1 cellular context compared by ENCODE assay signal in genomic region chr17:31226950-31227349, GRCh38.
TF ChIP-seq lines count a peak whose summit lies in the region.

No MANE protein-coding gene starts in this region.

TF ChIP-seq in K562, 482 proteins besides CTCF, POLR2A, EP300 and RAD21 (continued from another document):
- TF ChIP-seq CHD7 (IDR thresholded peaks at IDR 0.05; ENCODE audit: low read depth, low read length) = no peak
- TF ChIP-seq HNRNPK (IDR thresholded peaks at IDR 0.05; ENCODE audit: low read depth, low read length, poor library complexity, severe bottlenecking) = no peak
- no peak for TF ChIP-seq HDAC8 (tag; IDR thresholded peaks at IDR 0.05)
- TF ChIP-seq ZNF133 (CRISPR knock-in tag; IDR thresholded peaks at IDR 0.05) = no peak
- peak in 1 of 2 experiments; percentile 60; a peak in 1 of 4 replicates for TF ChIP-seq RCOR1 (IDR thresholded peaks at IDR 0.05; ENCODE audit: borderline replicate concordance in 1 of 2, low read depth in 2 of 2, low read length in 2 of 2)
- no peak for TF ChIP-seq ZNF707 (CRISPR knock-in tag; conservative IDR thresholded peaks at IDR 0.05)
- TF ChIP-seq USF2 (CRISPR knock-in tag; IDR thresholded peaks at IDR 0.05) = no peak
- TF ChIP-seq STAT5B (CRISPR knock-in tag; IDR thresholded peaks at IDR 0.05) = no peak
- no peak for TF ChIP-seq ZNF592 (IDR thresholded peaks at IDR 0.05)
- TF ChIP-seq ZNF778 (CRISPR knock-in tag; IDR thresholded peaks at IDR 0.05) = no peak
- peak; percentile 56 for TF ChIP-seq CBFA2T3 (IDR thresholded peaks at IDR 0.05)
- no peak for TF ChIP-seq NR2F6 (CRISPR knock-in tag; IDR thresholded peaks at IDR 0.05)
- 0 out of 4 replicates have a peak, but pooled peaks of 1 of the 2 experiments have one; percentile 41 for TF ChIP-seq KDM1A (IDR thresholded peaks at IDR 0.05)
- TF ChIP-seq TEAD4 (IDR thresholded peaks at IDR 0.05; ENCODE audit: low read length) = no peak
- TF ChIP-seq TEAD4 (CRISPR knock-in tag; IDR thresholded peaks at IDR 0.05; ENCODE audit: borderline replicate concordance) = no peak
